8 cellular contexts compared by ENCODE assay signal in genomic region chr10:70272925-70273316, GRCh38. TPM values are rescaled to one million over a fixed set of nuclear protein-coding genes. Genes with fewer than 3 reads are reported as not detected.
DNase-seq lines count a peak whose midpoint lies in the region; ATAC-seq and TF ChIP-seq lines count a peak whose summit lies in the region.

No MANE protein-coding gene starts in this region.

- DNase-seq in A172 (ENCODE audit: low spot score) (peak; percentile 61), hepatocyte (ENCODE audit: low spot score) (no peak), upper lobe of left lung (no peak), vagina (ENCODE audit: extremely low spot score in 2 of 2) (no peak), epidermal melanocyte (ENCODE audit: insufficient read length, low spot score) (no peak)

- H3K27me3 ChIP-seq in SU-DHL-6 (ENCODE audit: low read length) = no peaks in the 10 kb centered on the region
- no peaks in the 10 kb centered on the region for H3K27me3 ChIP-seq in hepatocyte
- no peaks in the 10 kb centered on the region for H3K27me3 ChIP-seq in upper lobe of left lung
- no peaks in the 10 kb centered on the region for H3K27me3 ChIP-seq in vagina

- no peaks in the 10 kb centered on the region for H3K9me2 ChIP-seq in SU-DHL-6 (replicated peaks; ENCODE audit: insufficient read depth, low read length)
- no peaks in the 10 kb centered on the region for H3K9me2 ChIP-seq in hepatocyte (replicated peaks; ENCODE audit: insufficient read depth)

- H3K36me3 ChIP-seq in SU-DHL-6 (ENCODE audit: low read length) (no peaks in the 10 kb centered on the region), hepatocyte (replicated peaks; ENCODE audit: insufficient read depth, low read depth) (no peaks in the 10 kb centered on the region), upper lobe of left lung (no peaks in the 10 kb centered on the region), vagina (no peaks in the 10 kb centered on the region)

- H4K20me1 ChIP-seq in SU-DHL-6 (ENCODE audit: low read depth, low read length) (no peaks in the 10 kb centered on the region), hepatocyte (ENCODE audit: insufficient read depth, poor library complexity, severe bottlenecking) (no peaks in the 10 kb centered on the region)

- TF ChIP-seq EP300 in upper lobe of left lung (IDR thresholded peaks at IDR 0.05) = no peak

- H3K9me3 ChIP-seq in SU-DHL-6 (ENCODE audit: insufficient read depth, low read length) = no peaks in the 10 kb centered on the region
- H3K9me3 ChIP-seq in hepatocyte (ENCODE audit: low read depth) = no peaks in the 10 kb centered on the region
- no peaks in the 10 kb centered on the region for H3K9me3 ChIP-seq in upper lobe of left lung
- no peaks in the 10 kb centered on the region for H3K9me3 ChIP-seq in vagina

- WGBS in hepatocyte (ENCODE audit: low lambda C conversion rate, missing lambda C conversion rate) = 62% methylated on average over 4 of the region's 4 CpGs
- 13 to 20% methylated on average over 4 of the region's 4 CpGs for WGBS in upper lobe of left lung, 2 donors

- H3K27ac ChIP-seq in SU-DHL-6 (ENCODE audit: low read depth, low read length) (no peak overlapping the region), hepatocyte (no peak overlapping the region), upper lobe of left lung (no peak overlapping the region), vagina (no peak overlapping the region)

- TF ChIP-seq POLR2A in upper lobe of left lung (IDR thresholded peaks at IDR 0.05) = no peak
- no peak for TF ChIP-seq POLR2A in vagina (IDR thresholded peaks at IDR 0.05)

- TF ChIP-seq CTCF in GM12873 (IDR thresholded peaks at IDR 0.05; ENCODE audit: insufficient read depth, low read depth, low read length, missing control alignments) (peak; percentile 62), SU-DHL-6 (IDR thresholded peaks at IDR 0.05; ENCODE audit: insufficient read depth, low read length, poor library complexity, severe bottlenecking) (peak; percentile 45), hepatocyte (IDR thresholded peaks at IDR 0.05; ENCODE audit: poor library complexity) (peak; percentile 38), upper lobe of left lung (IDR thresholded peaks at IDR 0.05) (peak; percentile 40 to 69 (median 56)), vagina (IDR thresholded peaks at IDR 0.05) (peak in 1 of 3 experiments; percentile 57)

- H3K4me1 ChIP-seq in hepatocyte (ENCODE audit: insufficient read depth) = no peaks in the 10 kb centered on the region
- H3K4me1 ChIP-seq in upper lobe of left lung = peaks cover 0 to 13% (median 7%) of the 10 kb centered on the region in 4 donors
- H3K4me1 ChIP-seq in vagina = peaks cover 4% of the 10 kb centered on the region

- H2AFZ ChIP-seq in SU-DHL-6 (ENCODE audit: low read depth, low read length, severe bottlenecking) (no peak overlapping the region), hepatocyte (no peak overlapping the region)

- H3K79me2 ChIP-seq in SU-DHL-6 (ENCODE audit: insufficient read depth, low read length) (no peaks in the 10 kb centered on the region), hepatocyte (no peaks in the 10 kb centered on the region)

- no peaks in the 10 kb centered on the region for H3F3A ChIP-seq in SU-DHL-6 (ENCODE audit: insufficient read depth)

- intact Hi-C loops in vagina (cut with DNase I) = no loop called here

- ATAC-seq in HG03097 (IDR thresholded peaks at IDR 0.05; ENCODE audit: low FRiP score, unreplicated experiment) (peak; percentile 56), upper lobe of left lung (ENCODE audit: low FRiP score in 2 of 2) (peak in 1 of 2 donors; percentile 42)

- H3K9ac ChIP-seq in SU-DHL-6 (ENCODE audit: low read length) = no peak overlapping the region

- H3K4me2 ChIP-seq in SU-DHL-6 (ENCODE audit: low read depth, low read length, poor library complexity, severe bottlenecking) = peak overlapping the region; percentile 36
- no peak overlapping the region for H3K4me2 ChIP-seq in hepatocyte

- no peak overlapping the region for H3K4me3 ChIP-seq in SU-DHL-6 (ENCODE audit: insufficient read depth, low read length, poor library complexity, severe bottlenecking)
- no peak overlapping the region for H3K4me3 ChIP-seq in hepatocyte
- H3K4me3 ChIP-seq in upper lobe of left lung = no peak overlapping the region
- H3K4me3 ChIP-seq in vagina = no peak overlapping the region

RNA-seq across cellular contexts. Expression of gene NPFFR1, which starts 10.9 kb away (rescaled TPM):
- 0.02 TPM in 1 of 2 replicates, not detected in the other for total RNA-seq in A172 (2014; rRNA removed; shearing (Covaris generic))
- total RNA-seq in hepatocyte (not detected in 2 replicates), upper lobe of left lung (1 to 10 TPM in 1 of 6 donors, under 1 TPM in 5; 0.15 to 1.0 (median 0.29) TPM), vagina (not detected)
- polyA plus RNA-seq in hepatocyte = not detected in 2 replicates

RNA-seq across cellular contexts. Expression of gene PPA1, which starts 39.7 kb away (rescaled TPM):
- total RNA-seq in A172 (2014; rRNA removed; shearing (Covaris generic)) = 184 and 272 TPM in 2 replicates
- 156 and 175 TPM in 2 replicates for total RNA-seq in hepatocyte
- polyA plus RNA-seq in hepatocyte = 106 and 131 TPM in 2 replicates
- 100 to 1,000 TPM in 5 of 6 donors, 10 to 100 TPM in 1; 46.1 to 205 (median 154) TPM for total RNA-seq in upper lobe of left lung
- 79.3 TPM for total RNA-seq in vagina
